8 cellular contexts compared by ENCODE assay signal in the genomic region with DNA sequence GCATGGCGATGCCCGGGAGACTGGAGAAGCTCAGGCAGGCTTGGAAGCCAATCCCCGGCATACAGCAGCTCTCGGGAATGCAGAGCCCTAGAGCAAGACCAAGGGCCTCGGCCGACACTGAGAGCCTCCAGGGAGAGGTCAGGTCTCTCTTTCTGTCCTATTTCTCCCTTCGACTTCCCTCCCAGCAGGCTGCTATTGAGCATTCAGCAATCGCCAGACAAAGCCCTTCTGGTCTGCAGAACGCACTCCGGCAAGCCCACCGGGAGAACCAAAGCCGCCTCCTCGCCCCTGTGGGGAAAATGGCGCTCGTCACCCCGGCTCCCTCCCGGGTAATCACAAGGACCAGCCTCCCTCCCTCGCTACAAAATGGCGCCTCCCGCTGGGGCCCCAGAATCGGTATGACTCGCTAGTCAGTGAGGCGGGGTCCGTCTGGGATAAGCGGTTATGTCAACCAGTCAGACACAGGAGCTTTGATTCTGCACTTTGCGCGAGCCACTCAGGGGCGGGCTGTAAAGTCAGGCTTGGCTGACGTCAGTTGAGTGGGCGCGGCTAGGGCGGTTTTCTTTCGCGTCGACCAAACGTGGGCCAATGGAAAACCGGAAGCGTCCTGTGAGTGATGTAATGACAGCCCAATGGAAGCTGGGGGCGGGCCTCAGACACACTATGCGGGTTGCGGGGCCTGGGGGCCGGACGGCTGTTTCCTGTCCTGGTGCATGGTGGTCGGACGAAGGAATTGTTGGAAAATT. TPM values are rescaled to one million over a fixed set of nuclear protein-coding genes. Genes with fewer than 3 reads are reported as not detected.
DNase-seq lines count a peak whose midpoint lies in the region; FAIRE-seq and TF ChIP-seq lines count a peak whose summit lies in the region.

TSS of gene ZNF143 (plus strand) at position 691 of the 746 bp plus-strand sequence. CDS start 10,297 bp downstream, outside the sequence.

- H3K4me3 ChIP-seq in HFF-Myc (replicated peaks; ENCODE audit: low read depth, low read length) (peak within 1 kb of the TSS; percentile 89), neuronal stem cell (ENCODE audit: low read length in 2 of 2) (peak within 1 kb of the TSS; percentile 64 to 96)

- H4K8ac ChIP-seq in neuronal stem cell (ENCODE audit: low read depth, low read length): no peak within 1 kb of the TSS

- peak within 1 kb of the TSS; percentile 61 for H3K4me2 ChIP-seq in neuronal stem cell (ENCODE audit: insufficient read depth, low read length, poor library complexity, severe bottlenecking)

- H3K27me3 ChIP-seq in neuronal stem cell (ENCODE audit: control insufficient read depth in 3 of 3, insufficient read depth in 3 of 3, low read depth in 1 of 3, low read length in 3 of 3): no peaks in the 10 kb centered on the region

- no peaks in the 10 kb centered on the region for H3K27me3 Mint-ChIP-seq in activated naive CD4-positive, alpha-beta T cell treated with anti-CD3 and anti-CD28 coated beads for 36 hours (ENCODE audit: low read depth)

- no peaks in the 10 kb centered on the region for H3K36me3 ChIP-seq in neuronal stem cell (replicated peaks in 1 of 2; ENCODE audit: control insufficient read depth in 2 of 2, insufficient read depth in 2 of 2, low read length in 2 of 2)

- H3K4me1 ChIP-seq in neuronal stem cell (ENCODE audit: control insufficient read depth in 2 of 2, insufficient read depth in 1 of 2, low read depth in 1 of 2, low read length in 2 of 2): no peaks in the 10 kb centered on the region

- H3K9ac ChIP-seq in neuronal stem cell (ENCODE audit: low read depth, low read length, poor library complexity): peak within 1 kb of the TSS; percentile 94

- H3K27ac ChIP-seq in neuronal stem cell (replicated peaks; ENCODE audit: low read length): peak within 1 kb of the TSS; percentile 100

- peaks cover 27% of the 10 kb centered on the region for H3K4me1 Mint-ChIP-seq in activated naive CD4-positive, alpha-beta T cell treated with anti-CD3 and anti-CD28 coated beads for 36 hours (ENCODE audit: low read depth)

- H3K9me3 Mint-ChIP-seq in activated naive CD4-positive, alpha-beta T cell treated with anti-CD3 and anti-CD28 coated beads for 36 hours: no peaks in the 10 kb centered on the region

- no CpG with 5 or more reads among the region's 45 CpGs for WGBS in neuronal stem cell (ENCODE audit: extremely low coverage in 2 of 2, insufficient read length in 2 of 2, insufficient replicate concordance in 1 of 2), 2 donors

- H2BK5ac ChIP-seq in neuronal stem cell (ENCODE audit: low read length): peak within 1 kb of the TSS; percentile 93

- peak within 1 kb of the TSS; percentile 96 for H3K4me3 Mint-ChIP-seq in activated naive CD4-positive, alpha-beta T cell treated with anti-CD3 and anti-CD28 coated beads for 36 hours

- FAIRE-seq in frontal cortex (lab: Jason Lieb, UNC): peak; percentile 97

- H3K14ac ChIP-seq in neuronal stem cell (ENCODE audit: low read length): peak within 1 kb of the TSS; percentile 56

- H2BK12ac ChIP-seq in neuronal stem cell (ENCODE audit: low read length): no peak within 1 kb of the TSS

- peak within 1 kb of the TSS; percentile 96 for H3K18ac ChIP-seq in neuronal stem cell (ENCODE audit: low read length)

- peak within 1 kb of the TSS; percentile 84 for H2AK5ac ChIP-seq in neuronal stem cell (ENCODE audit: low read depth, low read length)

- H3K9me3 ChIP-seq in neuronal stem cell (replicated peaks in 1 of 2; ENCODE audit: control insufficient read depth in 2 of 2, insufficient read depth in 1 of 2, low read depth in 1 of 2, low read length in 2 of 2): no peaks in the 10 kb centered on the region

- H2AFZ ChIP-seq in neuronal stem cell (ENCODE audit: low read length): peak within 1 kb of the TSS; percentile 82

- H3K23ac ChIP-seq in neuronal stem cell (ENCODE audit: low read depth, low read length, poor library complexity): peak within 1 kb of the TSS; percentile 73

- no peak within 1 kb of the TSS for H3K4ac ChIP-seq in neuronal stem cell (ENCODE audit: low read length)

- DNase-seq in GM03348 (ENCODE audit: low spot score): peak; percentile 96
- peak; percentile 100 for DNase-seq in HFF-Myc (ENCODE audit: extremely low read depth, low read depth)
- peak; percentile 100 for DNase-seq in NAMALWA (ENCODE audit: low spot score)
- peak; percentile 100 for DNase-seq in SK-N-DZ (ENCODE audit: low spot score)
- peak; percentile 100 for DNase-seq in activated naive CD4-positive, alpha-beta T cell treated with anti-CD3 and anti-CD28 coated beads for 36 hours
- DNase-seq in frontal cortex (ENCODE audit: low spot score in 2 of 2): peak; percentile 94
- peak; percentile 100 for DNase-seq in neuronal stem cell (ENCODE audit: low spot score)

- H3K27ac Mint-ChIP-seq in activated naive CD4-positive, alpha-beta T cell treated with anti-CD3 and anti-CD28 coated beads for 36 hours: peak within 1 kb of the TSS; percentile 99

- TF ChIP-seq CTCF in HFF-Myc (IDR thresholded peaks at IDR 0.05; ENCODE audit: low read depth, low read length, missing control alignments) (no peak), subcutaneous adipose tissue (IDR thresholded peaks at IDR 0.05; ENCODE audit: low read depth) (no peak)

- peaks cover 9% of the 10 kb centered on the region for H3K36me3 Mint-ChIP-seq in activated naive CD4-positive, alpha-beta T cell treated with anti-CD3 and anti-CD28 coated beads for 36 hours (ENCODE audit: low read depth)

- intact Hi-C loops in activated naive CD4-positive, alpha-beta T cell treated with anti-CD3 and anti-CD28 coated beads for 36 hours (cut with micrococcal nuclease): loop anchor here (1.0 to 5.0 kb wide), 20 partner anchors 76 to 1398 kb away; partner anchors contain the start of genes ADM, IPO7, NRIP3 and RPL27A

- no peak within 1 kb of the TSS for H2BK15ac ChIP-seq in neuronal stem cell (ENCODE audit: low read length)

- H3K79me1 ChIP-seq in neuronal stem cell (ENCODE audit: low read depth, low read length): peaks cover 2% of the 10 kb centered on the region

- H4K91ac ChIP-seq in neuronal stem cell (ENCODE audit: low read depth, low read length, poor library complexity): peak within 1 kb of the TSS; percentile 95

- CTCF ChIA-PET in activated naive CD4-positive, alpha-beta T cell treated with anti-CD3 and anti-CD28 coated beads for 36 hours (lab: Charles Lee): interaction anchor here (0.7 to 1.4 kb wide), 5 partner anchors 46 to 260 kb away, joined by 3 to 6 read pairs (median 3); no protein-coding TSS in a partner anchor

- peak within 1 kb of the TSS; percentile 57 for H2BK120ac ChIP-seq in neuronal stem cell (ENCODE audit: low read depth, low read length)

RNA-seq across cellular contexts. Expression of gene ZNF143, which starts in this region (rescaled TPM):
- 19.3 and 23.8 TPM in 2 replicates for polyA plus RNA-seq in SK-N-DZ (2014; cell fraction: cytosol; rRNA removed)
- polyA plus RNA-seq in SK-N-DZ (2014; cell fraction: nucleus; rRNA removed): 14.7 and 23.3 TPM in 2 replicates
- total RNA-seq in activated naive CD4-positive, alpha-beta T cell treated with anti-CD3 and anti-CD28 coated beads for 36 hours: 10 to 100 TPM; 39.1 to 42.5 TPM
- total RNA-seq in frontal cortex (23.6 TPM), subcutaneous adipose tissue (10 to 100 TPM; 22.4 to 34.6 (median 28.4) TPM)
- 24.4 TPM for polyA plus RNA-seq in neuronal stem cell (2013, experiment 1 of 2)
- 23.7 TPM for polyA plus RNA-seq in neuronal stem cell (2013, experiment 2 of 2)

Comparison
In these comparisons a context has a peak if more than half of its experiments do, and no peak if none do; other contexts are left out.
1. Peak in every context shown above with its lines: DNase-seq, H3K4me3 ChIP-seq and H3K27ac ChIP-seq.